ENCODE assay signal across 8 cellular contexts in genomic region chr1:150876111-150876434, GRCh38. TPM values are rescaled to one million over a fixed set of nuclear protein-coding genes. Genes with fewer than 3 reads are reported as not detected.
DNase-seq lines count a peak whose midpoint lies in the region; ATAC-seq and TF ChIP-seq lines count a peak whose summit lies in the region.

No MANE protein-coding gene starts in this region.

- H3K4me3 ChIP-seq in BJ (ENCODE audit: low read depth, low read length), result peak overlapping the region; percentile 94
- H3K4me3 ChIP-seq in OCI-LY1 (ENCODE audit: low read depth, low read length, poor library complexity, severe bottlenecking), result peak overlapping the region; percentile 80
- H3K4me3 ChIP-seq in brain microvascular endothelial cell (ENCODE audit: low read depth, low read length), result peak overlapping the region; percentile 82
- peak overlapping the region; percentile 88 for H3K4me3 ChIP-seq in kidney epithelial cell (ENCODE audit: low read depth, low read length)

- DNase-seq in BJ (ENCODE audit: low read depth) (no peak), brain microvascular endothelial cell (peak; percentile 56), kidney epithelial cell (ENCODE audit: low read depth) (peak; percentile 9)
- DNase-seq in stimulated activated CD4-positive, alpha-beta T cell treated with anti-CD3 and anti-CD28 coated beads, Interleukin-12 subunit alpha, Interleukin-12 subunit beta, amount 100 ng/mL, for 4 hours, result no peak

- H3K9ac ChIP-seq in OCI-LY1 (ENCODE audit: low read length), result peak overlapping the region; percentile 73

- H4K20me1 ChIP-seq in OCI-LY1 (ENCODE audit: insufficient read depth, low read length), result no peaks in the 10 kb centered on the region

- H3K27ac ChIP-seq in OCI-LY1 (ENCODE audit: low read depth, low read length, poor library complexity, severe bottlenecking), result peak overlapping the region; percentile 78
- H3K27ac ChIP-seq in brain microvascular endothelial cell, result peak overlapping the region; percentile 78

- no peak overlapping the region for H2AFZ ChIP-seq in OCI-LY1 (ENCODE audit: low read length)

- in situ Hi-C loops in brain microvascular endothelial cell (cut with HindIII; ENCODE audit: low pct_ligation_motif_present, low sequenced_read_pairs), result no loop called here

- peaks cover 18% of the 10 kb centered on the region for H3K79me2 ChIP-seq in OCI-LY1 (ENCODE audit: insufficient read depth, low read length)

- peaks cover 21% of the 10 kb centered on the region for H3K4me1 ChIP-seq in OCI-LY1 (ENCODE audit: insufficient read depth, low read length, severe bottlenecking)

- H3K4me1 Mint-ChIP-seq in stimulated activated memory B cell treated with anti-CD40 and anti-IgM and Interleukin-4, amounts not matched to agents 10 μg/mL and 1 μg/mL and 100 μg/mL, for 72 hours, result peaks cover 20% of the 10 kb centered on the region

- POLR2A ChIA-PET in BJ (lab: Charles Lee), result interaction anchor here (0.6 kb wide), 1 partner anchor 50 kb away, joined by 6 read pairs; the partner anchor contains the start of gene SETDB1

- no peaks in the 10 kb centered on the region for H3K9me2 ChIP-seq in OCI-LY1 (ENCODE audit: low read depth, low read length)

- H3K27me3 Mint-ChIP-seq in stimulated activated memory B cell treated with anti-CD40 and anti-IgM and Interleukin-4, amounts not matched to agents 10 μg/mL and 1 μg/mL and 100 μg/mL, for 72 hours, result no peaks in the 10 kb centered on the region

- no peak for TF ChIP-seq CTCF in BJ (IDR thresholded peaks at IDR 0.05; ENCODE audit: insufficient read depth, low read depth, low read length)
- no peak for TF ChIP-seq CTCF in OCI-LY1 (IDR thresholded peaks at IDR 0.05; ENCODE audit: low read length)
- TF ChIP-seq CTCF in brain microvascular endothelial cell (IDR thresholded peaks at IDR 0.05; ENCODE audit: low read depth, low read length, missing control alignments), result no peak
- TF ChIP-seq CTCF in kidney epithelial cell (IDR thresholded peaks at IDR 0.05; ENCODE audit: insufficient read depth, low read length, poor library complexity, severe bottlenecking), result no peak

- H3K27me3 ChIP-seq in BJ (ENCODE audit: control insufficient read depth, insufficient read depth, low read length) (no peaks in the 10 kb centered on the region), OCI-LY1 (ENCODE audit: insufficient read depth, low read length) (no peaks in the 10 kb centered on the region), brain microvascular endothelial cell (replicated peaks) (no peaks in the 10 kb centered on the region), kidney epithelial cell (ENCODE audit: control insufficient read depth, insufficient read depth, low read length) (no peaks in the 10 kb centered on the region)

- no peaks in the 10 kb centered on the region for H3F3A ChIP-seq in OCI-LY1 (ENCODE audit: insufficient read depth, low read length)

- H3K36me3 Mint-ChIP-seq in stimulated activated memory B cell treated with anti-CD40 and anti-IgM and Interleukin-4, amounts not matched to agents 10 μg/mL and 1 μg/mL and 100 μg/mL, for 72 hours, result peaks cover 12% of the 10 kb centered on the region

- peaks cover 1% of the 10 kb centered on the region for H3K36me3 ChIP-seq in BJ (ENCODE audit: control insufficient read depth, insufficient read depth, low read length)
- H3K36me3 ChIP-seq in OCI-LY1 (ENCODE audit: insufficient read depth, low read length), result 0 out of 2 replicates have a peak, but pooled peaks cover 3% of the 10 kb centered on the region
- no peaks in the 10 kb centered on the region for H3K36me3 ChIP-seq in brain microvascular endothelial cell (replicated peaks)
- H3K36me3 ChIP-seq in kidney epithelial cell (ENCODE audit: control insufficient read depth, insufficient read depth, low read length), result no peaks in the 10 kb centered on the region

- no peaks in the 10 kb centered on the region for H3K9me3 Mint-ChIP-seq in stimulated activated memory B cell treated with anti-CD40 and anti-IgM and Interleukin-4, amounts not matched to agents 10 μg/mL and 1 μg/mL and 100 μg/mL, for 72 hours

- peak overlapping the region; percentile 92 for H3K27ac Mint-ChIP-seq in stimulated activated memory B cell treated with anti-CD40 and anti-IgM and Interleukin-4, amounts not matched to agents 10 μg/mL and 1 μg/mL and 100 μg/mL, for 72 hours

- CTCF ChIA-PET in BJ (lab: Yijun Ruan, JAX), result interaction anchor here (0.7 to 1.2 kb wide), 2 partner anchors 47 to 101 kb away, joined by 3 to 7 read pairs; no protein-coding TSS in a partner anchor

- H3K9me3 ChIP-seq in OCI-LY1 (ENCODE audit: low read length), result no peaks in the 10 kb centered on the region

- H3K4me3 Mint-ChIP-seq in stimulated activated memory B cell treated with anti-CD40 and anti-IgM and Interleukin-4, amounts not matched to agents 10 μg/mL and 1 μg/mL and 100 μg/mL, for 72 hours, result peak overlapping the region; percentile 90

- ATAC-seq in GM18858 (IDR thresholded peaks at IDR 0.05; ENCODE audit: unreplicated experiment), result peak; percentile 4
- ATAC-seq in HG03460 (IDR thresholded peaks at IDR 0.05; ENCODE audit: unreplicated experiment), result peak; percentile 11
- ATAC-seq in stimulated activated memory B cell treated with anti-CD40 and anti-IgM and Interleukin-4, amounts not matched to agents 10 μg/mL and 1 μg/mL and 100 μg/mL, for 72 hours, result no peak

- H3K4me2 ChIP-seq in OCI-LY1 (ENCODE audit: low read length), result peak overlapping the region; percentile 96

RNA-seq across cellular contexts. Expression of gene ARNT, which starts 0.3 kb away (rescaled TPM):
- 31.4 and 38.8 TPM in 2 replicates for polyA plus RNA-seq in BJ (2011; rRNA removed)
- 33.1 and 47.1 TPM in 2 replicates for polyA minus RNA-seq in BJ (2011; rRNA and poly(A)+ RNA removed)
- total RNA-seq in kidney epithelial cell, result 17.5 and 24.3 TPM in 2 replicates

RNA-seq across cellular contexts. Expression of gene CTXND2, which starts 10.9 kb away (rescaled TPM):
- polyA plus RNA-seq in BJ (2011; rRNA removed), result not detected in 2 replicates
- not detected in 2 replicates for polyA minus RNA-seq in BJ (2011; rRNA and poly(A)+ RNA removed)
- total RNA-seq in kidney epithelial cell, result not detected in 2 replicates

RNA-seq across cellular contexts. Expression of gene SETDB1, which starts 50.1 kb away (rescaled TPM):
- 26.2 and 30.7 TPM in 2 replicates for polyA plus RNA-seq in BJ (2011; rRNA removed)
- 31.3 and 36.3 TPM in 2 replicates for polyA minus RNA-seq in BJ (2011; rRNA and poly(A)+ RNA removed)
- total RNA-seq in kidney epithelial cell, result 24.2 and 25.5 TPM in 2 replicates

Comparison
In these comparisons a context has a peak if more than half of its experiments do, and no peak if none do; other contexts are left out.
1. DNase-seq: peak in brain microvascular endothelial cell (single experiment) and kidney epithelial cell (single experiment); none in BJ (single experiment) and stimulated activated CD4-positive, alpha-beta T cell treated with anti-CD3 and anti-CD28 coated beads, Interleukin-12 subunit alpha, Interleukin-12 subunit beta, amount 100 ng/mL, for 4 hours (single experiment).
2. Peak in every context shown above with its lines, with median percentiles within 50 percentile points of each other: H3K4me3 ChIP-seq.